ENCODE assay signal across 12 cellular contexts in the genomic region with DNA sequence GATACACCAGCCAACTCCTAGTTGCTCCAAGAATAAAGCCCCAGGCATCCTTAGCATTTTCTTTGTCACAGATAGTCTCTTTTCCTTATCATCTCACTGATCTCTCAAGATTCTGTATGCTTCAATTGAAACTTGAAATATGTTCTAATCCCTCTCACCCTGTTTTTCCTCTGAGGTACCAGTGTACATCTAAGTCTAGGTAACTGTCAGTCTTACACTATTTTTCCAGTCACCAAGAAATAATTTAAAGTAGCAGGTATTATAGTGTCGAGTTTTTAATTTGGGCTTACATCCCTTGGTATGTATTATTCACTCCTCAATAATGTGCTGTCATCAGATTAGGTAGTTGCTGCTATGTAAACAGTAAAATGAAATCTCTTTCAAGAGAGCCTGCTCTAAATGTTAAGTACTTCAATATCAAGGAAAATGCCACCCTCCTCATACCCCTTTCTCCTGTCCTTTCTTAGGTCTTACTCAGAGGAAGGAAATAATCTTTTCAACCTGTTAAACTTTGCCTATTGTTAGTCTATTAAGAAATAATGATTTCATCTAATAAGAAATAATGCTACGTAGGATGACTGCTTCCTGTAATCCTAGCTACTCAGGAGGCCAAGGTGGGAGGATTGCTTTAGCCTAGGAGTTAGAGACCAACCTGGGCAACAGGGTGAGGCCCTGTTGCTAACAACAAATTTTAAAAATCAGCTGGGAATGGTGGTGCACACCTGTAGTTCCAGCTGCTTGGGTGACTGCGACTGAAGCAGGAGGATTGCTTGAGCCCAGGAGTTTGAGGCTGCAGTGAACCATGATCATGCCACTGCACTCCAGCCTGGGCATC. TPM values are rescaled to one million over a fixed set of nuclear protein-coding genes. Genes with fewer than 3 reads are reported as not detected.
DNase-seq lines count a peak whose midpoint lies in the region; ATAC-seq, FAIRE-seq and TF ChIP-seq lines count a peak whose summit lies in the region.
"Had no signal": no experiment of that assay in that cellular context is flagged by ENCODE, and none has a peak within 500 bp of the region (broad histone marks: within the 10 kb centered on the region; RNA-seq: fewer than 3 reads in every experiment).

No MANE protein-coding gene starts in this region.

- H3K27ac ChIP-seq in A549 (peak overlapping the region; percentile 14 to 56; a peak in 4 of 6 replicates), K562 (ENCODE audit: extremely low read depth, low read depth, low read length) (peak overlapping the region; percentile 85), mesendoderm (ENCODE audit: low read depth, low read length) (no peak overlapping the region)

- TF ChIP-seq RAD21 in A549 (conservative IDR thresholded peaks at IDR 0.05 in 1 of 2, IDR thresholded peaks at IDR 0.05 in 1 of 2) (no peak), K562 (CRISPR knock-in tag; conservative IDR thresholded peaks at IDR 0.05 in 1 of 2, IDR thresholded peaks at IDR 0.05 in 1 of 2) (no peak)

- TF ChIP-seq POLR2A in A549 (IDR thresholded peaks at IDR 0.05; ENCODE audit: low read length) (no peak), K562 (conservative IDR thresholded peaks at IDR 0.05) (no peak)

- no TSS peak for BruUV-seq in K562 (replicated peaks; lab: Mats Ljungman, UMichigan)

- H3K36me3 Mint-ChIP-seq in HFFc6 (ENCODE audit: low read depth) = peaks cover 27% of the 10 kb centered on the region

- no peak overlapping the region for H2BK5ac ChIP-seq in mesendoderm (ENCODE audit: low read length)

- H4K8ac ChIP-seq in mesendoderm (ENCODE audit: low read depth, low read length) = no peak overlapping the region

- no peak overlapping the region for H2BK15ac ChIP-seq in mesendoderm (replicated peaks; ENCODE audit: low read depth)

- no peak for TF ChIP-seq EP300 in A549 (IDR thresholded peaks at IDR 0.05)
- no peak for TF ChIP-seq EP300 in K562 (IDR thresholded peaks at IDR 0.05; ENCODE audit: low read length)

- POLR2A ChIA-PET in A549 (lab: Yijun Ruan, JAX) (no interaction called here), K562 (lab: Yijun Ruan, JAX) (interaction anchor here (1.4 to 1.5 kb wide), 2 partner anchors 9 to 14 kb away, joined by 4 to 5 read pairs; no protein-coding TSS in a partner anchor)

- no peaks in the 10 kb centered on the region for H3K9me3 ChIP-seq in A549
- H3K9me3 ChIP-seq in K562 (replicated peaks; ENCODE audit: control insufficient read depth, insufficient read depth, low read depth, low read length) = no peaks in the 10 kb centered on the region
- H3K9me3 ChIP-seq: MG63 had no signal

- peaks cover 3% of the 10 kb centered on the region for H3K27me3 Mint-ChIP-seq in HFFc6 (ENCODE audit: insufficient read depth)

- no peak overlapping the region for H2AK5ac ChIP-seq in mesendoderm (ENCODE audit: low read length)

- DNase-seq in A549 (ENCODE audit: low read depth in 1 of 2, low spot score in 1 of 2) = no peak
- peak; percentile 22 for DNase-seq in HFFc6
- no peak for DNase-seq in K562 (ENCODE audit: extremely low read depth in 1 of 4, low spot score in 3 of 4)
- peak; percentile 70 for DNase-seq in mesendoderm
- DNase-seq in omental fat pad (ENCODE audit: low spot score) = no peak
- no peak for DNase-seq in dedifferentiated amniotic fluid mesenchymal stem cell (ENCODE audit: extremely low spot score)
- DNase-seq: activated CD8-positive, alpha-beta memory T cell treated with anti-CD3 and anti-CD28 coated beads, Interleukin-2, amount 50 U/mL, for 4 hours; MG63; NCI-H2171 had no signal

- peaks cover 96% of the 10 kb centered on the region for H3K79me2 ChIP-seq in K562 (ENCODE audit: control insufficient read depth, insufficient read depth, low read length)
- H3K79me2 ChIP-seq in mesendoderm (ENCODE audit: control insufficient read depth, insufficient read depth, low read length) = peaks cover 4% of the 10 kb centered on the region

- CTCF ChIA-PET in A549 (lab: Yijun Ruan, JAX) (interaction anchor here (1.3 kb wide), 1 partner anchor 35 kb away, joined by 3 read pairs; no protein-coding TSS in a partner anchor), K562 (lab: Yijun Ruan, JAX; ENCODE audit: low intra/inter-chr PET ratio) (no interaction called here)

- intact Hi-C loops in K562 (cut with micrococcal nuclease) = no loop called here

- TF ChIP-seq CTCF in A549 (IDR thresholded peaks at IDR 0.05) = no peak
- TF ChIP-seq CTCF in HFFc6 (IDR thresholded peaks at IDR 0.05) = no peak
- no peak for TF ChIP-seq CTCF in K562 (IDR thresholded peaks at IDR 0.05 in 2 of 3, conservative IDR thresholded peaks at IDR 0.05 in 1 of 3; ENCODE audit: insufficient read depth in 2 of 3, low read depth in 1 of 3, low read length in 3 of 3)
- TF ChIP-seq CTCF in omental fat pad (IDR thresholded peaks at IDR 0.05) = no peak

- FAIRE-seq in A549 (lab: Jason Lieb, UNC) (no peak), K562 (lab: Jason Lieb, UNC) (peak; percentile 26)

- H3K36me3 ChIP-seq in K562 (ENCODE audit: control insufficient read depth, insufficient read depth, low read length) (peaks cover 30% of the 10 kb centered on the region; the same call in 2 of the 3 replicates), mesendoderm (ENCODE audit: control insufficient read depth, insufficient read depth, low read length) (no peaks in the 10 kb centered on the region)

- H2BK120ac ChIP-seq in mesendoderm (ENCODE audit: low read depth, low read length) = no peak overlapping the region

- H3K4me1 ChIP-seq in A549 (peaks cover 60% of the 10 kb centered on the region), K562 (replicated peaks in 1 of 2; ENCODE audit: control insufficient read depth in 2 of 2, insufficient read depth in 2 of 2, low read length in 2 of 2) (peaks cover 26 to 36% of the 10 kb centered on the region in 2 experiments), mesendoderm (ENCODE audit: control insufficient read depth, low read depth, low read length) (no peaks in the 10 kb centered on the region)

- no peaks in the 10 kb centered on the region for H3K9me1 ChIP-seq in K562 (ENCODE audit: control insufficient read depth, insufficient read depth, low read length)

- H4K20me1 ChIP-seq in K562 (replicated peaks; ENCODE audit: control insufficient read depth, insufficient read depth, low read length) = no peaks in the 10 kb centered on the region

- WGBS in A549 (ENCODE audit: missing lambda C conversion rate) = 56% methylated on average over 3 of the region's 3 CpGs
- WGBS in K562 (ENCODE audit: insufficient coverage, low coverage, missing lambda C conversion rate) = 32% methylated on average over 3 of the region's 3 CpGs
- WGBS in mesendoderm (ENCODE audit: extremely low coverage, insufficient coverage, low lambda C conversion rate) = no CpG with 5 or more reads among the region's 3 CpGs

- H3K4me1 Mint-ChIP-seq in HFFc6 (ENCODE audit: low read depth) = peaks cover 85% of the 10 kb centered on the region

- H2AFZ ChIP-seq in K562 (ENCODE audit: low read depth, low read length) = no peak overlapping the region

- H3K9ac ChIP-seq in K562 (ENCODE audit: insufficient read depth in 1 of 2, low read depth in 2 of 2, low read length in 2 of 2) (peak overlapping the region in 1 of 2 experiments; percentile 10; a peak in 2 of 4 replicates), mesendoderm (ENCODE audit: low read length) (no peak overlapping the region)

- H3K4ac ChIP-seq in mesendoderm (ENCODE audit: low read depth, low read length) = no peak overlapping the region

- H3K56ac ChIP-seq in mesendoderm (ENCODE audit: low read length) = no peak overlapping the region

- H3K4me3 ChIP-seq in A549 (no peak overlapping the region; the same call in 2 of the 3 replicates), K562 (no peak overlapping the region), mesendoderm (ENCODE audit: low read length) (no peak overlapping the region)
- H3K4me3 ChIP-seq: MG63, skin epidermis had no signal

- H3K27me3 ChIP-seq in K562 (ENCODE audit: control insufficient read depth in 2 of 2, insufficient read depth in 2 of 2, low read length in 2 of 2) = no peaks in the 10 kb centered on the region
- no peaks in the 10 kb centered on the region for H3K27me3 ChIP-seq in mesendoderm (ENCODE audit: insufficient read depth, low read length, poor library complexity)
- H3K27me3 ChIP-seq: MG63 had no signal

- no peak overlapping the region for H4K5ac ChIP-seq in mesendoderm (ENCODE audit: low read length)

- peak in 1 of 2 experiments; percentile 65; a peak in 3 of 6 replicates for ATAC-seq in A549
- ATAC-seq in K562 = peak; percentile 0; the same call in 1 of the 3 replicates
- ATAC-seq in HG02642 (IDR thresholded peaks at IDR 0.05; ENCODE audit: poor library complexity, unreplicated experiment) = no peak
- ATAC-seq in omental fat pad (ENCODE audit: low FRiP score) = no peak
- no peak for ATAC-seq in GM19395 (IDR thresholded peaks at IDR 0.05; ENCODE audit: unreplicated experiment)

- H3K4me2 ChIP-seq in A549 = peak overlapping the region; percentile 50
- H3K4me2 ChIP-seq in K562 (ENCODE audit: insufficient read depth, low read length) = peak overlapping the region; percentile 27
- no peak overlapping the region for H3K4me2 ChIP-seq in mesendoderm (ENCODE audit: low read length)

- no peak overlapping the region for H3K18ac ChIP-seq in mesendoderm (ENCODE audit: low read length)

- peak overlapping the region; percentile 51 for H3K4me3 Mint-ChIP-seq in HFFc6

- H3K27ac Mint-ChIP-seq in HFFc6 = peak overlapping the region; percentile 76

- no peak overlapping the region for H3K23ac ChIP-seq in mesendoderm (ENCODE audit: low read length)

- no peaks in the 10 kb centered on the region for H3K9me3 Mint-ChIP-seq in HFFc6

- in situ Hi-C loops in K562 (cut with MboI) = no loop called here

- H3K79me1 ChIP-seq in mesendoderm (ENCODE audit: low read length) = peaks cover 2% of the 10 kb centered on the region

RNA-seq across cellular contexts. Expression of a gene that starts 39.8 kb away (rescaled TPM):
- polyA plus RNA-seq in A549 (2011; rRNA removed) = 13.8 and 13.9 TPM in 2 replicates
- polyA plus RNA-seq in A549 (2012; cell fraction: cytosol; rRNA removed) = 3.2 and 4.0 TPM in 2 replicates
- 5.5 and 7.9 TPM in 2 replicates for polyA plus RNA-seq in A549 (2012; cell fraction: nucleus; rRNA removed)
- 8.8 to 11.1 TPM (median 10.1 TPM) in 3 replicates for polyA plus RNA-seq in A549 (2017; fragmentation: RNase III; extraction: RNeasy Plus Mini Kit Qiagen cat#74134 plus additional on column Dnase treatment)
- 27.4 and 34.4 TPM in 2 replicates for polyA minus RNA-seq in A549 (2011; rRNA and poly(A)+ RNA removed)
- 10 to 100 TPM; 56.8 to 81.2 (median 63.0) TPM for total RNA-seq in HFFc6 (2021; fragmentation: NEBNext Ultra II Directional; extraction: Animal tissue kit (Norgen Biotek cat#: 25700))
- 46.2 and 128 TPM in 2 replicates for total RNA-seq in K562 (2011; cell fraction: chromatin; rRNA removed; ENCODE audit: low replicate concordance)
- total RNA-seq in K562 (2011; cell fraction: nucleolus; rRNA removed) = 25.0 and 35.4 TPM in 2 replicates
- 54.4 and 79.5 TPM in 2 replicates for total RNA-seq in K562 (2011; cell fraction: nucleoplasm; rRNA removed)
- 5.5 and 6.3 TPM in 2 replicates for total RNA-seq in K562 (2014; rRNA removed)
- 19.3 and 20.4 TPM in 2 replicates for total RNA-seq in K562 (2014; rRNA removed; fragmentation: Illumina TruSeq; extraction: Trizol)
- 12.9 and 16.3 TPM in 2 replicates for total RNA-seq in K562 (2015; rRNA removed; fragmentation: Illumina TruSeq; extraction: Trizol)
- 28.1 and 31.3 TPM in 2 replicates for total RNA-seq in K562 (2021)
- polyA plus RNA-seq in K562 (2011; rRNA removed) = 17.8 and 18.4 TPM in 2 replicates
- 5.1 and 7.1 TPM in 2 replicates for polyA plus RNA-seq in K562 (2011; cell fraction: cytosol; rRNA removed)
- 25.0 and 33.7 TPM in 2 replicates for polyA plus RNA-seq in K562 (2011; cell fraction: nucleus; rRNA removed)
- 13.5 and 19.8 TPM in 2 replicates for polyA plus RNA-seq in K562 (2012)
- 24.6 and 29.3 TPM in 2 replicates for polyA plus RNA-seq in K562 (2014; fragmentation: Illumina TruSeq; extraction: Trizol)
- 10 to 100 TPM; 21.7 to 44.0 TPM for polyA plus RNA-seq in K562 (2014; fragmentation: Nextera tagmentation; extraction: Ambion mirVana)
- polyA plus RNA-seq in K562 (2014; rRNA removed) = 11.4 and 14.1 TPM in 2 replicates
- 44.1 and 49.7 TPM in 2 replicates for polyA minus RNA-seq in K562 (2011; rRNA and poly(A)+ RNA removed)
- polyA minus RNA-seq in K562 (2011; cell fraction: cytosol; rRNA and poly(A)+ RNA removed) = 18.9 and 26.2 TPM in 2 replicates
- 51.2 and 64.6 TPM in 2 replicates for polyA minus RNA-seq in K562 (2011; cell fraction: nucleus; rRNA and poly(A)+ RNA removed)
- 17.9 TPM for polyA plus RNA-seq in mesendoderm (2013, experiment 1 of 2)
- polyA plus RNA-seq in mesendoderm (2013, experiment 2 of 2) = 18.6 TPM
- total RNA-seq in omental fat pad = 10 to 100 TPM; 15.8 to 66.2 (median 22.9) TPM

Comparison
In these comparisons a context has a peak if more than half of its experiments do, and no peak if none do; other contexts are left out.
1. DNase-seq: peak in HFFc6 (single experiment) and mesendoderm (single experiment); none in A549 (0 of 2), K562 (0 of 4), omental fat pad (single experiment) and dedifferentiated amniotic fluid mesenchymal stem cell (single experiment).